In the genomic region with DNA sequence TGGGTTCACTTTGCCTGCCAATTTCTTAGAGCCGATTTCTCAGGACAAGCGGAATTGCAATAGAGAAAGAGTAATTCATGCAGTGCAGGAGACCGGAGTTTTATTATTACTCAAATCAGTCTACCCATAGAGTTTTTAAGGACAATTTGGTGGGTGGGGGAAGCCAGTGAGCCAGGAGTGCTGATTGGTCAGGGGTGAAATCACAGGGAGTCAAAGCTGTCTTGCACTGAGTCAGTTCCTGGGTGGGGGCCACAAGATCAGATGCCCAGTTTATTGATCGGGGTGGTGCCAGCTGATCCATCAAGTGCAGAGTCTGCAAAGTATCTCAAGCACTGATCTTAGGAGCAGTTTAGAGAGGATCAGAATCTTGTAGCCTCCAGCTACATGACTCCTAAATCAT, we compare ENCODE assay signal across 1 cellular context.
A peak's percentile ranks its signal among the peaks of the same experiment; 100 is the strongest.
TF ChIP-seq lines count a peak whose summit lies in the region.

No MANE protein-coding gene starts in this region.

TF ChIP-seq in HCT116, 20 proteins besides CTCF, POLR2A, EP300 and RAD21:
- 0 out of 2 replicates have a peak, but pooled peaks have one; percentile 21 for TF ChIP-seq JUND (IDR thresholded peaks at IDR 0.05)
- TF ChIP-seq FOSL1 (IDR thresholded peaks at IDR 0.05; ENCODE audit: low read depth): peak; percentile 32; the same call in 1 of the 2 replicates
TF ChIP-seq in HCT116: peak in this region for 2; not testable (repeated sequence) for 18.
